Comparison of ENCODE assay signal across 1 cellular context in the genomic region with DNA sequence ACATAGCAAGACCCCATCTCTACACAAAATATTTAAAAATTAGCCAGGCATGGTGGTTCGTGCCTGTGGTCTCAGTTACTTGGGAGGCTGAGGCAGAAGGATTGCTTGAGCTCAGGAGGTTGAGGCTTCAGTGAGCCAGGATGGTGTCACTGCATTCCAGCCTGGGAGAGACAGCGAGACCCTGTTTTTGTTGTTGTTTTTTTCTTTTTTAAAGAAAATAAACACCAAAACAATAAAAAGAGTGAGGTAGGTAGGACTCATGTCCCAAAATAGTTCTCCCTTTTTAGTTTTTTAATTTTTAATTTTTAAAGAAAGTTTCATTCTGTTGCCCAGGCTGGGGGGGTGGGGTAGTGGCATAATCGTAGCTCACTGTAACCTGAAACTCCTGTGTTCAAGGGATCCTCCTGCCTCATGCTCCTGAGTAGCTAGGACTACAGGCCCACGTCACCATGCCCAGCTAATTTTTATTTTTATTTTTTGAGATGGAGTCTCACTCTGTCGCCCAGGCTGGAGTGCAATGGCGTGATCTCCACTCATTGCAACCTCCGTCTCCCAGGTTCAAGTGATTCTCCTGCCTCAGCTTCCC.
TF ChIP-seq lines count a peak whose summit lies in the region.

No MANE protein-coding gene starts in this region.

TF ChIP-seq in GM12878, 131 proteins besides CTCF, POLR2A, EP300 and RAD21:
- TF ChIP-seq, protein P1, sequence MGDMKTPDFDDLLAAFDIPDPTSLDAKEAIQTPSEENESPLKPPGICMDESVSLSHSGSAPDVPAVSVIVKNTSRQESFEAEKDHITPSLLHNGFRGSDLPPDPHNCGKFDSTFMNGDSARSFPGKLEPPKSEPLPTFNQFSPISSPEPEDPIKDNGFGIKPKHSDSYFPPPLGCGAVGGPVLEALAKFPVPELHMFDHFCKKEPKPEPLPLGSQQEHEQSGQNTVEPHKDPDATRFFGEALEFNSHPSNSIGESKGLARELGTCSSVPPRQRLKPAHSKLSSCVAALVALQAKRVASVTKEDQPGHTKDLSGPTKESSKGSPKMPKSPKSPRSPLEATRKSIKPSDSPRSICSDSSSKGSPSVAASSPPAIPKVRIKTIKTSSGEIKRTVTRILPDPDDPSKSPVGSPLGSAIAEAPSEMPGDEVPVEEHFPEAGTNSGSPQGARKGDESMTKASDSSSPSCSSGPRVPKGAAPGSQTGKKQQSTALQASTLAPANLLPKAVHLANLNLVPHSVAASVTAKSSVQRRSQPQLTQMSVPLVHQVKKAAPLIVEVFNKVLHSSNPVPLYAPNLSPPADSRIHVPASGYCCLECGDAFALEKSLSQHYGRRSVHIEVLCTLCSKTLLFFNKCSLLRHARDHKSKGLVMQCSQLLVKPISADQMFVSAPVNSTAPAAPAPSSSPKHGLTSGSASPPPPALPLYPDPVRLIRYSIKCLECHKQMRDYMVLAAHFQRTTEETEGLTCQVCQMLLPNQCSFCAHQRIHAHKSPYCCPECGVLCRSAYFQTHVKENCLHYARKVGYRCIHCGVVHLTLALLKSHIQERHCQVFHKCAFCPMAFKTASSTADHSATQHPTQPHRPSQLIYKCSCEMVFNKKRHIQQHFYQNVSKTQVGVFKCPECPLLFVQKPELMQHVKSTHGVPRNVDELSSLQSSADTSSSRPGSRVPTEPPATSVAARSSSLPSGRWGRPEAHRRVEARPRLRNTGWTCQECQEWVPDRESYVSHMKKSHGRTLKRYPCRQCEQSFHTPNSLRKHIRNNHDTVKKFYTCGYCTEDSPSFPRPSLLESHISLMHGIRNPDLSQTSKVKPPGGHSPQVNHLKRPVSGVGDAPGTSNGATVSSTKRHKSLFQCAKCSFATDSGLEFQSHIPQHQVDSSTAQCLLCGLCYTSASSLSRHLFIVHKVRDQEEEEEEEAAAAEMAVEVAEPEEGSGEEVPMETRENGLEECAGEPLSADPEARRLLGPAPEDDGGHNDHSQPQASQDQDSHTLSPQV (IDR thresholded peaks at IDR 0.05): no peak
- no peak for TF ChIP-seq MYB (IDR thresholded peaks at IDR 0.05; ENCODE audit: borderline replicate concordance, low read depth, low read length)
- TF ChIP-seq FOS (IDR thresholded peaks at IDR 0.05; ENCODE audit: borderline replicate concordance, extremely low read depth, insufficient read length): no peak
- TF ChIP-seq SPI1 (IDR thresholded peaks at IDR 0.05; ENCODE audit: borderline replicate concordance, insufficient read depth, low read depth, low read length): no peak
- no peak for TF ChIP-seq NRF1 (conservative IDR thresholded peaks at IDR 0.05; ENCODE audit: low read depth, low read length)
- TF ChIP-seq SUPT20H (IDR thresholded peaks at IDR 0.05; ENCODE audit: borderline replicate concordance, control insufficient read depth, low read depth, low read length): no peak
- no peak for TF ChIP-seq SUZ12 (IDR thresholded peaks at IDR 0.05; ENCODE audit: unreplicated experiment)
- TF ChIP-seq, protein P2, sequence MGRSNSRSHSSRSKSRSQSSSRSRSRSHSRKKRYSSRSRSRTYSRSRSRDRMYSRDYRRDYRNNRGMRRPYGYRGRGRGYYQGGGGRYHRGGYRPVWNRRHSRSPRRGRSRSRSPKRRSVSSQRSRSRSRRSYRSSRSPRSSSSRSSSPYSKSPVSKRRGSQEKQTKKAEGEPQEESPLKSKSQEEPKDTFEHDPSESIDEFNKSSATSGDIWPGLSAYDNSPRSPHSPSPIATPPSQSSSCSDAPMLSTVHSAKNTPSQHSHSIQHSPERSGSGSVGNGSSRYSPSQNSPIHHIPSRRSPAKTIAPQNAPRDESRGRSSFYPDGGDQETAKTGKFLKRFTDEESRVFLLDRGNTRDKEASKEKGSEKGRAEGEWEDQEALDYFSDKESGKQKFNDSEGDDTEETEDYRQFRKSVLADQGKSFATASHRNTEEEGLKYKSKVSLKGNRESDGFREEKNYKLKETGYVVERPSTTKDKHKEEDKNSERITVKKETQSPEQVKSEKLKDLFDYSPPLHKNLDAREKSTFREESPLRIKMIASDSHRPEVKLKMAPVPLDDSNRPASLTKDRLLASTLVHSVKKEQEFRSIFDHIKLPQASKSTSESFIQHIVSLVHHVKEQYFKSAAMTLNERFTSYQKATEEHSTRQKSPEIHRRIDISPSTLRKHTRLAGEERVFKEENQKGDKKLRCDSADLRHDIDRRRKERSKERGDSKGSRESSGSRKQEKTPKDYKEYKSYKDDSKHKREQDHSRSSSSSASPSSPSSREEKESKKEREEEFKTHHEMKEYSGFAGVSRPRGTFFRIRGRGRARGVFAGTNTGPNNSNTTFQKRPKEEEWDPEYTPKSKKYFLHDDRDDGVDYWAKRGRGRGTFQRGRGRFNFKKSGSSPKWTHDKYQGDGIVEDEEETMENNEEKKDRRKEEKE (IDR thresholded peaks at IDR 0.05): no peak
- TF ChIP-seq NFIC (IDR thresholded peaks at IDR 0.05; ENCODE audit: low read depth, low read length): no peak
- TF ChIP-seq SMAD1 (IDR thresholded peaks at IDR 0.05; ENCODE audit: low read depth, partially characterized antibody): no peak
- no peak for TF ChIP-seq CHD2 (IDR thresholded peaks at IDR 0.05; ENCODE audit: borderline replicate concordance, low read depth, low read length)
- TF ChIP-seq, protein P3, sequence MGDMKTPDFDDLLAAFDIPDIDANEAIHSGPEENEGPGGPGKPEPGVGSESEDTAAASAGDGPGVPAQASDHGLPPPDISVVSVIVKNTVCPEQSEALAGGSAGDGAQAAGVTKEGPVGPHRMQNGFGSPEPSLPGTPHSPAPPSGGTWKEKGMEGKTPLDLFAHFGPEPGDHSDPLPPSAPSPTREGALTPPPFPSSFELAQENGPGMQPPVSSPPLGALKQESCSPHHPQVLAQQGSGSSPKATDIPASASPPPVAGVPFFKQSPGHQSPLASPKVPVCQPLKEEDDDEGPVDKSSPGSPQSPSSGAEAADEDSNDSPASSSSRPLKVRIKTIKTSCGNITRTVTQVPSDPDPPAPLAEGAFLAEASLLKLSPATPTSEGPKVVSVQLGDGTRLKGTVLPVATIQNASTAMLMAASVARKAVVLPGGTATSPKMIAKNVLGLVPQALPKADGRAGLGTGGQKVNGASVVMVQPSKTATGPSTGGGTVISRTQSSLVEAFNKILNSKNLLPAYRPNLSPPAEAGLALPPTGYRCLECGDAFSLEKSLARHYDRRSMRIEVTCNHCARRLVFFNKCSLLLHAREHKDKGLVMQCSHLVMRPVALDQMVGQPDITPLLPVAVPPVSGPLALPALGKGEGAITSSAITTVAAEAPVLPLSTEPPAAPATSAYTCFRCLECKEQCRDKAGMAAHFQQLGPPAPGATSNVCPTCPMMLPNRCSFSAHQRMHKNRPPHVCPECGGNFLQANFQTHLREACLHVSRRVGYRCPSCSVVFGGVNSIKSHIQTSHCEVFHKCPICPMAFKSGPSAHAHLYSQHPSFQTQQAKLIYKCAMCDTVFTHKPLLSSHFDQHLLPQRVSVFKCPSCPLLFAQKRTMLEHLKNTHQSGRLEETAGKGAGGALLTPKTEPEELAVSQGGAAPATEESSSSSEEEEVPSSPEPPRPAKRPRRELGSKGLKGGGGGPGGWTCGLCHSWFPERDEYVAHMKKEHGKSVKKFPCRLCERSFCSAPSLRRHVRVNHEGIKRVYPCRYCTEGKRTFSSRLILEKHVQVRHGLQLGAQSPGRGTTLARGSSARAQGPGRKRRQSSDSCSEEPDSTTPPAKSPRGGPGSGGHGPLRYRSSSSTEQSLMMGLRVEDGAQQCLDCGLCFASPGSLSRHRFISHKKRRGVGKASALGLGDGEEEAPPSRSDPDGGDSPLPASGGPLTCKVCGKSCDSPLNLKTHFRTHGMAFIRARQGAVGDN (IDR thresholded peaks at IDR 0.05): no peak
- no peak for TF ChIP-seq MEF2A (IDR thresholded peaks at IDR 0.05; ENCODE audit: insufficient read depth, low read depth, low read length)
- TF ChIP-seq, protein P4, sequence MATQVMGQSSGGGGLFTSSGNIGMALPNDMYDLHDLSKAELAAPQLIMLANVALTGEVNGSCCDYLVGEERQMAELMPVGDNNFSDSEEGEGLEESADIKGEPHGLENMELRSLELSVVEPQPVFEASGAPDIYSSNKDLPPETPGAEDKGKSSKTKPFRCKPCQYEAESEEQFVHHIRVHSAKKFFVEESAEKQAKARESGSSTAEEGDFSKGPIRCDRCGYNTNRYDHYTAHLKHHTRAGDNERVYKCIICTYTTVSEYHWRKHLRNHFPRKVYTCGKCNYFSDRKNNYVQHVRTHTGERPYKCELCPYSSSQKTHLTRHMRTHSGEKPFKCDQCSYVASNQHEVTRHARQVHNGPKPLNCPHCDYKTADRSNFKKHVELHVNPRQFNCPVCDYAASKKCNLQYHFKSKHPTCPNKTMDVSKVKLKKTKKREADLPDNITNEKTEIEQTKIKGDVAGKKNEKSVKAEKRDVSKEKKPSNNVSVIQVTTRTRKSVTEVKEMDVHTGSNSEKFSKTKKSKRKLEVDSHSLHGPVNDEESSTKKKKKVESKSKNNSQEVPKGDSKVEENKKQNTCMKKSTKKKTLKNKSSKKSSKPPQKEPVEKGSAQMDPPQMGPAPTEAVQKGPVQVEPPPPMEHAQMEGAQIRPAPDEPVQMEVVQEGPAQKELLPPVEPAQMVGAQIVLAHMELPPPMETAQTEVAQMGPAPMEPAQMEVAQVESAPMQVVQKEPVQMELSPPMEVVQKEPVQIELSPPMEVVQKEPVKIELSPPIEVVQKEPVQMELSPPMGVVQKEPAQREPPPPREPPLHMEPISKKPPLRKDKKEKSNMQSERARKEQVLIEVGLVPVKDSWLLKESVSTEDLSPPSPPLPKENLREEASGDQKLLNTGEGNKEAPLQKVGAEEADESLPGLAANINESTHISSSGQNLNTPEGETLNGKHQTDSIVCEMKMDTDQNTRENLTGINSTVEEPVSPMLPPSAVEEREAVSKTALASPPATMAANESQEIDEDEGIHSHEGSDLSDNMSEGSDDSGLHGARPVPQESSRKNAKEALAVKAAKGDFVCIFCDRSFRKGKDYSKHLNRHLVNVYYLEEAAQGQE (IDR thresholded peaks at IDR 0.05; ENCODE audit: low read depth, low read length): no peak
- TF ChIP-seq, protein P5, sequence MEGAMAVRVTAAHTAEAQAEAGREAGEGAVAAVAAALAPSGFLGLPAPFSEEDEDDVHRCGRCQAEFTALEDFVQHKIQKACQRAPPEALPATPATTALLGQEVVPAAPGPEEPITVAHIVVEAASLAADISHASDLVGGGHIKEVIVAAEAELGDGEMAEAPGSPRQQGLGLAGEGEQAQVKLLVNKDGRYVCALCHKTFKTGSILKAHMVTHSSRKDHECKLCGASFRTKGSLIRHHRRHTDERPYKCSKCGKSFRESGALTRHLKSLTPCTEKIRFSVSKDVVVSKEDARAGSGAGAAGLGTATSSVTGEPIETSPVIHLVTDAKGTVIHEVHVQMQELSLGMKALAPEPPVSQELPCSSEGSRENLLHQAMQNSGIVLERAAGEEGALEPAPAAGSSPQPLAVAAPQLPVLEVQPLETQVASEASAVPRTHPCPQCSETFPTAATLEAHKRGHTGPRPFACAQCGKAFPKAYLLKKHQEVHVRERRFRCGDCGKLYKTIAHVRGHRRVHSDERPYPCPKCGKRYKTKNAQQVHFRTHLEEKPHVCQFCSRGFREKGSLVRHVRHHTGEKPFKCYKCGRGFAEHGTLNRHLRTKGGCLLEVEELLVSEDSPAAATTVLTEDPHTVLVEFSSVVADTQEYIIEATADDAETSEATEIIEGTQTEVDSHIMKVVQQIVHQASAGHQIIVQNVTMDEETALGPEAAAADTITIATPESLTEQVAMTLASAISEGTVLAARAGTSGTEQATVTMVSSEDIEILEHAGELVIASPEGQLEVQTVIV (IDR thresholded peaks at IDR 0.05; ENCODE audit: borderline replicate concordance, partially characterized antibody): no peak
